ENCODE assay signal across 8 cellular contexts in genomic region chr13:19818223-19818842, GRCh38. TPM values are rescaled to one million over a fixed set of nuclear protein-coding genes. Genes with fewer than 3 reads are reported as not detected.
A peak's percentile ranks its signal among the peaks of the same experiment; 100 is the strongest.
DNase-seq lines count a peak whose midpoint lies in the region; ATAC-seq and TF ChIP-seq lines count a peak whose summit lies in the region.

No MANE protein-coding gene starts in this region.

- TF ChIP-seq CTCF in GM12873 (IDR thresholded peaks at IDR 0.05; ENCODE audit: insufficient read depth, low read depth, low read length, missing control alignments) = peak; percentile 76
- peak; percentile 88 for TF ChIP-seq CTCF in WTC11 (IDR thresholded peaks at IDR 0.05)
- no peak for TF ChIP-seq CTCF in mucosa of descending colon (IDR thresholded peaks at IDR 0.05)

- no peak overlapping the region; the same call in 1 of the 2 replicates for H3K27ac Mint-ChIP-seq in WTC11

- H3K27me3 Mint-ChIP-seq in WTC11 (ENCODE audit: low read depth) = no peaks in the 10 kb centered on the region

- POLR2A ChIA-PET in WTC11 (lab: Charles Lee) = interaction anchor here (1.1 kb wide), 1 partner anchor 45 kb away, joined by 4 read pairs; the partner anchor contains the start of gene ZMYM5

- peaks cover 9% of the 10 kb centered on the region for H3K9me3 Mint-ChIP-seq in WTC11

- no peak overlapping the region for H3K4me3 Mint-ChIP-seq in WTC11

- H3K4me3 ChIP-seq in mucosa of descending colon = no peak overlapping the region

- peaks cover 32% of the 10 kb centered on the region for H3K36me3 Mint-ChIP-seq in WTC11

- intact Hi-C loops in mucosa of descending colon (cut with DNase I, micrococcal nuclease) = no loop called here

- ATAC-seq in WTC11 (peak; percentile 99), mucosa of descending colon (peak; percentile 54), HG03139 (IDR thresholded peaks at IDR 0.05; ENCODE audit: unreplicated experiment) (no peak)

- H3K4me1 Mint-ChIP-seq in WTC11 = peaks cover 7% of the 10 kb centered on the region

- H3K9me3 ChIP-seq in mucosa of descending colon = no peaks in the 10 kb centered on the region

- CTCF ChIA-PET in WTC11 (lab: Charles Lee) = interaction anchor here (0.5 to 1.8 kb wide), 34 partner anchors 9 to 1080 kb away, joined by 3 to 15 read pairs (median 3); partner anchors contain the start of genes MPHOSPH8, PSPC1 and ZMYM5

- no peaks in the 10 kb centered on the region for H3K36me3 ChIP-seq in mucosa of descending colon (ENCODE audit: low read depth)

- peak; percentile 95 for DNase-seq in WTC11 (ENCODE audit: low spot score)
- DNase-seq in dermis microvascular lymphatic vessel endothelial cell (ENCODE audit: low read depth in 2 of 2) = peak; percentile 2 to 68
- peak; percentile 37 to 52 (median 41) for DNase-seq in mucosa of descending colon
- DNase-seq in HCEC 1CT = no peak
- no peak for DNase-seq in hepatic stellate cell (ENCODE audit: low spot score)
- no peak for DNase-seq in NCI-H524 treated with DMSO at 0.1 percent for 48 hours (lab: John Stamatoyannopoulos, UW)

- H3K4me1 ChIP-seq in mucosa of descending colon (ENCODE audit: low read depth) = no peaks in the 10 kb centered on the region

TF ChIP-seq in WTC11, 78 proteins besides CTCF, POLR2A, EP300 and RAD21 (continues in another document):
- TF ChIP-seq ATF2 (CRISPR knock-in tag; IDR thresholded peaks at IDR 0.05; ENCODE audit: borderline replicate concordance, low read depth) = no peak
- TF ChIP-seq IRF2 (CRISPR knock-in tag; IDR thresholded peaks at IDR 0.05; ENCODE audit: borderline replicate concordance, low read depth) = no peak
- TF ChIP-seq HMGXB4 (CRISPR knock-in tag; IDR thresholded peaks at IDR 0.05) = peak; percentile 38; the same call in 1 of the 2 replicates
- TF ChIP-seq E2F1 (CRISPR knock-in tag; IDR thresholded peaks at IDR 0.05) = no peak
- no peak for TF ChIP-seq TEAD4 (CRISPR knock-in tag; IDR thresholded peaks at IDR 0.05)
- TF ChIP-seq ELF4 (CRISPR knock-in tag; IDR thresholded peaks at IDR 0.05; ENCODE audit: low read depth) = no peak
- TF ChIP-seq NFYB (CRISPR knock-in tag; conservative IDR thresholded peaks at IDR 0.05; ENCODE audit: low read depth) = no peak
- TF ChIP-seq GRHL2 (CRISPR knock-in tag; IDR thresholded peaks at IDR 0.05; ENCODE audit: insufficient replicate concordance, severe bottlenecking) = no peak
- TF ChIP-seq ATF6 (CRISPR knock-in tag; IDR thresholded peaks at IDR 0.05) = no peak
- no peak for TF ChIP-seq ZMAT4 (CRISPR knock-in tag; IDR thresholded peaks at IDR 0.05)
- TF ChIP-seq FOXP4 (CRISPR knock-in tag; IDR thresholded peaks at IDR 0.05) = 0 out of 2 replicates have a peak, but pooled peaks have one; percentile 57
- no peak for TF ChIP-seq ZNF317 (CRISPR knock-in tag; IDR thresholded peaks at IDR 0.05; ENCODE audit: borderline replicate concordance, low read depth)
- TF ChIP-seq FOXK1 (CRISPR knock-in tag; IDR thresholded peaks at IDR 0.05) = no peak
- peak; percentile 61; the same call in 1 of the 2 replicates for TF ChIP-seq MAX (CRISPR knock-in tag; IDR thresholded peaks at IDR 0.05)
- TF ChIP-seq FOXP1 (CRISPR knock-in tag; IDR thresholded peaks at IDR 0.05; ENCODE audit: borderline replicate concordance) = peak; percentile 42; the same call in 1 of the 2 replicates
- TF ChIP-seq ZNF512 (CRISPR knock-in tag; IDR thresholded peaks at IDR 0.05; ENCODE audit: borderline replicate concordance) = no peak

RNA-seq across cellular contexts. Expression of gene PSPC1, which starts 35.6 kb away (rescaled TPM):
- 67.5 to 101 TPM (median 99.2 TPM) in 3 replicates for total RNA-seq in WTC11 (2021)
- total RNA-seq in dermis microvascular lymphatic vessel endothelial cell = 50.7 and 58.8 TPM in 2 replicates
- total RNA-seq in mucosa of descending colon = 10 to 100 TPM; 40.1 to 47.9 (median 42.9) TPM

RNA-seq across cellular contexts. Expression of gene ZMYM5, which starts 45.1 kb away (rescaled TPM):
- 10.1 to 10.7 TPM (median 10.3 TPM) in 3 replicates for total RNA-seq in WTC11 (2021)
- 8.3 and 8.6 TPM in 2 replicates for total RNA-seq in dermis microvascular lymphatic vessel endothelial cell
- total RNA-seq in mucosa of descending colon = 10 to 100 TPM in 1 of 3 donors, 1 to 10 TPM in 2; 7.4 to 13.9 (median 9.2) TPM

Comparison
In these comparisons a context has a peak if more than half of its experiments do, and no peak if none do; other contexts are left out.
1. DNase-seq: peak in WTC11 (single experiment), dermis microvascular lymphatic vessel endothelial cell (2 of 2) and mucosa of descending colon (3 of 3); none in HCEC 1CT (single experiment), hepatic stellate cell (single experiment) and NCI-H524 treated with DMSO at 0.1 percent for 48 hours (single experiment).